Comparison of ENCODE assay signal across 9 cellular contexts in genomic region chr17:40309031-40309937, GRCh38. TPM values are rescaled to one million over a fixed set of nuclear protein-coding genes. Genes with fewer than 3 reads are reported as not detected.
DNase-seq lines count a peak whose midpoint lies in the region; ATAC-seq lines count a peak whose summit lies in the region.
"Had no signal": no experiment of that assay in that cellular context is flagged by ENCODE, and none has a peak within 500 bp of the region (broad histone marks: within the 10 kb centered on the region; RNA-seq: fewer than 3 reads in every experiment).

TSS of gene RARA (plus strand) at chr17:40309180. CDS start at chr17:40331219, 22,039 bp downstream.

- H3K4me1 Mint-ChIP-seq in stimulated activated memory B cell treated with anti-CD40 and anti-IgM and Interleukin-4, amounts not matched to agents 10 μg/mL and 1 μg/mL and 100 μg/mL, for 72 hours, result no peaks in the 10 kb centered on the region

- H3K27ac ChIP-seq in caudate nucleus (ENCODE audit: low read depth, low read length), result no peak within 1 kb of the TSS
- H3K27ac ChIP-seq: C4-2B had no signal

- intact Hi-C loops in left colon (cut with DNase I, micrococcal nuclease), result loop anchor here (5.0 to 10.0 kb wide), 2 partner anchors 43 to 106 kb away; partner anchors contain the start of gene TOP2A (in 1 of the 2)

- DNase-seq in NCI-H1105 treated with DMSO at 0.1 percent for 48 hours (lab: John Stamatoyannopoulos, UW), result peak; percentile 39
- no peak for DNase-seq in NCI-H1105 (lab: John Stamatoyannopoulos, UW)
- peak; percentile 78 for DNase-seq in NCI-H82 (lab: John Stamatoyannopoulos, UW)
- peak in 45 of 61 donors; percentile 18 to 81 (median 53) for DNase-seq in caudate nucleus (lab: John Stamatoyannopoulos, UW)
- peak; percentile 78 for DNase-seq in left colon

- ATAC-seq in left colon (peak; percentile 71), HG02571 (IDR thresholded peaks at IDR 0.05; ENCODE audit: unreplicated experiment) (no peak), HG03469 (IDR thresholded peaks at IDR 0.05; ENCODE audit: unreplicated experiment) (no peak)
- peak; percentile 68 for ATAC-seq in stimulated activated memory B cell treated with anti-CD40 and anti-IgM and Interleukin-4, amounts not matched to agents 10 μg/mL and 1 μg/mL and 100 μg/mL, for 72 hours

- H3K27ac Mint-ChIP-seq in stimulated activated memory B cell treated with anti-CD40 and anti-IgM and Interleukin-4, amounts not matched to agents 10 μg/mL and 1 μg/mL and 100 μg/mL, for 72 hours, result peak within 1 kb of the TSS; percentile 5

- no peaks in the 10 kb centered on the region for H3K9me3 Mint-ChIP-seq in stimulated activated memory B cell treated with anti-CD40 and anti-IgM and Interleukin-4, amounts not matched to agents 10 μg/mL and 1 μg/mL and 100 μg/mL, for 72 hours

- no peaks in the 10 kb centered on the region for H3K27me3 Mint-ChIP-seq in stimulated activated memory B cell treated with anti-CD40 and anti-IgM and Interleukin-4, amounts not matched to agents 10 μg/mL and 1 μg/mL and 100 μg/mL, for 72 hours

- H3K36me3 Mint-ChIP-seq in stimulated activated memory B cell treated with anti-CD40 and anti-IgM and Interleukin-4, amounts not matched to agents 10 μg/mL and 1 μg/mL and 100 μg/mL, for 72 hours, result no peaks in the 10 kb centered on the region

- H3K4me3 Mint-ChIP-seq in stimulated activated memory B cell treated with anti-CD40 and anti-IgM and Interleukin-4, amounts not matched to agents 10 μg/mL and 1 μg/mL and 100 μg/mL, for 72 hours, result no peak within 1 kb of the TSS

RNA-seq across cellular contexts. Expression of gene RARA, which starts in this region (rescaled TPM):
- 10 to 100 TPM; 37.2 to 56.4 TPM for total RNA-seq in left colon

Comparison
In these comparisons a context has a peak if more than half of its experiments do, and no peak if none do; other contexts are left out.
1. ATAC-seq: peak in left colon (single experiment) and stimulated activated memory B cell treated with anti-CD40 and anti-IgM and Interleukin-4, amounts not matched to agents 10 μg/mL and 1 μg/mL and 100 μg/mL, for 72 hours (single experiment); none in HG02571 (single experiment) and HG03469 (single experiment).